ENCODE assay signal across 8 cellular contexts in genomic region chr4:4541040-4541631, GRCh38. TPM values are rescaled to one million over a fixed set of nuclear protein-coding genes. Genes with fewer than 3 reads are reported as not detected.
DNase-seq lines count a peak whose midpoint lies in the region; ATAC-seq, FAIRE-seq and TF ChIP-seq lines count a peak whose summit lies in the region.

No MANE protein-coding gene starts in this region.

- peak overlapping the region; percentile 72 to 79 for H3K4me2 ChIP-seq in H1 (ENCODE audit: insufficient read depth in 1 of 2, low read depth in 2 of 2, low read length in 2 of 2)
- H3K4me2 ChIP-seq in mesenchymal stem cell (ENCODE audit: low read length, poor library complexity, severe bottlenecking), result peak overlapping the region; percentile 71

- H2BK12ac ChIP-seq in H1 (ENCODE audit: low read depth, low read length) (no peak overlapping the region), mesenchymal stem cell (ENCODE audit: low read length in 2 of 2) (no peak overlapping the region)

- no peak overlapping the region; the same call in 1 of the 2 replicates for H2AK5ac ChIP-seq in H1 (ENCODE audit: low read depth, low read length)
- H2AK5ac ChIP-seq in mesenchymal stem cell (ENCODE audit: low read length, severe bottlenecking), result no peak overlapping the region

- no peak for FAIRE-seq in H1 (lab: Jason Lieb, UNC)

- peaks cover 2 to 8% of the 10 kb centered on the region in 2 experiments for H4K20me1 ChIP-seq in H1 (replicated peaks in 1 of 2; ENCODE audit: control insufficient read depth in 1 of 2, insufficient read depth in 2 of 2, low read length in 2 of 2)

- H3K4me3 ChIP-seq in HL-60 (replicated peaks; ENCODE audit: insufficient read depth, low read length) (peak overlapping the region; percentile 92), H1 (ENCODE audit: extremely low read depth in 1 of 4, insufficient read depth in 2 of 4, low read depth in 3 of 4, low read length in 4 of 4) (peak overlapping the region; percentile 88 to 95 (median 90)), mesenchymal stem cell (ENCODE audit: insufficient read depth in 1 of 2, low read depth in 1 of 2, low read length in 2 of 2) (peak overlapping the region; percentile 82 to 94), thyroid gland (replicated peaks in 1 of 3) (peak overlapping the region; percentile 43 to 95 (median 75))

- H3K4ac ChIP-seq in H1 (replicated peaks; ENCODE audit: insufficient read length, low read depth, low read length) (no peak overlapping the region), mesenchymal stem cell (ENCODE audit: low read depth in 1 of 2, low read length in 2 of 2) (peak overlapping the region; percentile 50 to 94)

- no peak overlapping the region for H3K56ac ChIP-seq in H1 (replicated peaks; ENCODE audit: insufficient read length, low read depth, low read length)

- TF ChIP-seq POLR2A in H1 (IDR thresholded peaks at IDR 0.05; ENCODE audit: control extremely low read depth in 1 of 2, low read depth in 2 of 2, low read length in 2 of 2), result no peak
- TF ChIP-seq POLR2A in thyroid gland (IDR thresholded peaks at IDR 0.05), result no peak

- peak overlapping the region; percentile 90 for H3K27ac ChIP-seq in HL-60 (replicated peaks)
- peak overlapping the region; percentile 78 for H3K27ac ChIP-seq in H1 (ENCODE audit: low read depth, low read length)
- H3K27ac ChIP-seq in mesenchymal stem cell (ENCODE audit: low read length, poor library complexity, severe bottlenecking), result peak overlapping the region; percentile 9
- peak overlapping the region; percentile 22 to 80 (median 69) for H3K27ac ChIP-seq in thyroid gland

- intact Hi-C loops in thyroid gland (cut with DNase I), result no loop called here

- peaks cover 4 to 44% of the 10 kb centered on the region in 2 experiments; a peak in 3 of 4 replicates for H3K79me2 ChIP-seq in H1 (ENCODE audit: control insufficient read depth in 1 of 2, insufficient read depth in 2 of 2, low read length in 2 of 2)

- H4K8ac ChIP-seq in H1 (ENCODE audit: extremely low read depth, insufficient read depth, low read length) (peak overlapping the region; percentile 95), mesenchymal stem cell (ENCODE audit: low read length) (peak overlapping the region; percentile 95)

- H3K36me3 ChIP-seq in H1 (ENCODE audit: control insufficient read depth in 2 of 4, insufficient read depth in 4 of 4, low read length in 3 of 4), result peaks cover 0 to 7% (median 2%) of the 10 kb centered on the region in 4 experiments; a peak in 3 of 8 replicates
- peaks cover 0 to 13% of the 10 kb centered on the region in 2 experiments for H3K36me3 ChIP-seq in mesenchymal stem cell (ENCODE audit: control insufficient read depth in 1 of 2, insufficient read depth in 2 of 2, low read depth in 1 of 2, low read length in 2 of 2)
- H3K36me3 ChIP-seq in thyroid gland, result no peaks in the 10 kb centered on the region

- POLR2A ChIA-PET in H1 (lab: Charles Lee; ENCODE audit: partially characterized antibody), result interaction anchor here (0.6 to 3.5 kb wide), 6 partner anchors 10 to 94 kb away, joined by 3 to 17 read pairs (median 5); no protein-coding TSS in a partner anchor

- H2BK120ac ChIP-seq in H1 (replicated peaks; ENCODE audit: low read depth, low read length) (no peak overlapping the region), mesenchymal stem cell (ENCODE audit: low read depth, low read length) (no peak overlapping the region)

- TF ChIP-seq CTCF in HL-60 (IDR thresholded peaks at IDR 0.05; ENCODE audit: insufficient read depth, low read length) (no peak), H1 (IDR thresholded peaks at IDR 0.05; ENCODE audit: control extremely low read depth in 1 of 3, insufficient read depth in 1 of 3, low read depth in 1 of 3, low read length in 3 of 3) (no peak), thyroid gland (IDR thresholded peaks at IDR 0.05) (no peak)

- CTCF ChIA-PET in H1 (lab: Charles Lee; ENCODE audit: partially characterized antibody), result interaction anchor here (1.4 to 3.7 kb wide), 8 partner anchors 14 to 137 kb away, joined by 3 to 15 read pairs (median 8); no protein-coding TSS in a partner anchor

- H3K4me1 ChIP-seq in H1 (replicated peaks in 1 of 4; ENCODE audit: control insufficient read depth in 3 of 4, insufficient read depth in 4 of 4, low read length in 3 of 4) (0 out of 7 replicates have a peak, but pooled peaks cover 0 to 3% (median 0%) of the 10 kb centered on the region in 4 experiments), mesenchymal stem cell (ENCODE audit: control insufficient read depth, insufficient read depth, low read depth, low read length) (peaks cover 4% of the 10 kb centered on the region), thyroid gland (peaks cover 8 to 23% of the 10 kb centered on the region in 2 donors)

- 21% methylated on average over 10 of the region's 10 CpGs; no CpG with 5 or more reads in 1 of the 2 experiments for WGBS in H1 (ENCODE audit: extremely low coverage in 1 of 2, insufficient coverage in 1 of 2, insufficient read length in 1 of 2, insufficient replicate concordance in 2 of 2, low coverage in 1 of 2, low lambda C conversion rate in 2 of 2, missing lambda C conversion rate in 1 of 2), 2 experiments
- 16% methylated on average over 10 of the region's 10 CpGs for WGBS in mesenchymal stem cell
- WGBS in thyroid gland, 2 donors, result 4 to 7% methylated on average over 10 of the region's 10 CpGs

- H2BK5ac ChIP-seq in H1 (ENCODE audit: low read depth, low read length) (no peak overlapping the region), mesenchymal stem cell (ENCODE audit: low read depth, low read length, poor library complexity, severe bottlenecking) (no peak overlapping the region)

- H3K79me1 ChIP-seq in H1 (ENCODE audit: low read depth, low read length) (peaks cover 6% of the 10 kb centered on the region), mesenchymal stem cell (replicated peaks; ENCODE audit: low read length, poor library complexity, severe bottlenecking) (peaks cover 20% of the 10 kb centered on the region)

- H3K27me3 ChIP-seq in HL-60 (ENCODE audit: insufficient read depth, poor library complexity, severe bottlenecking) (no peaks in the 10 kb centered on the region), H1 (replicated peaks in 1 of 4; ENCODE audit: control insufficient read depth in 3 of 4, extremely low read depth in 1 of 4, insufficient read depth in 3 of 4, low read length in 3 of 4) (no peaks in the 10 kb centered on the region), mesenchymal stem cell (ENCODE audit: control insufficient read depth in 1 of 2, insufficient read depth in 1 of 2, low read length in 2 of 2) (no peaks in the 10 kb centered on the region), thyroid gland (no peaks in the 10 kb centered on the region)

- H3K23me2 ChIP-seq in H1 (ENCODE audit: low read depth, low read length), result peaks cover 9% of the 10 kb centered on the region

- no peak overlapping the region for H3K18ac ChIP-seq in H1 (ENCODE audit: extremely low read depth, low read length)
- peak overlapping the region in 1 of 2 experiments; percentile 90 for H3K18ac ChIP-seq in mesenchymal stem cell (ENCODE audit: low read depth in 1 of 2, low read length in 2 of 2)

- H3K9me3 ChIP-seq in H1 (ENCODE audit: insufficient read depth in 2 of 2, low read depth in 1 of 2, low read length in 1 of 2), result no peaks in the 10 kb centered on the region
- H3K9me3 ChIP-seq in mesenchymal stem cell (ENCODE audit: control insufficient read depth, low read length), result no peaks in the 10 kb centered on the region
- no peaks in the 10 kb centered on the region for H3K9me3 ChIP-seq in thyroid gland

- peak overlapping the region; percentile 42 for H2AFZ ChIP-seq in H1 (ENCODE audit: low read length)
- H2AFZ ChIP-seq in mesenchymal stem cell (ENCODE audit: low read depth, low read length), result no peak overlapping the region

- H3K14ac ChIP-seq in H1 (ENCODE audit: insufficient read length), result no peak overlapping the region
- H3K14ac ChIP-seq in mesenchymal stem cell (ENCODE audit: low read length in 2 of 2), result no peak overlapping the region

- no peak overlapping the region for H2BK15ac ChIP-seq in H1 (ENCODE audit: low read length)
- H2BK15ac ChIP-seq in mesenchymal stem cell (ENCODE audit: low read depth, poor library complexity, severe bottlenecking), result no peak overlapping the region

- peak overlapping the region; percentile 69 to 91 (median 84) for H3K9ac ChIP-seq in H1 (replicated peaks in 1 of 4; ENCODE audit: extremely low read depth in 1 of 4, low read depth in 3 of 4, low read length in 3 of 4)
- H3K9ac ChIP-seq in mesenchymal stem cell (ENCODE audit: low read length), result peak overlapping the region; percentile 99

- TF ChIP-seq RAD21 in H1 (IDR thresholded peaks at IDR 0.05 in 1 of 2, conservative IDR thresholded peaks at IDR 0.05 in 1 of 2; ENCODE audit: low read depth in 2 of 2, low read length in 2 of 2), result no peak

- TF ChIP-seq EP300 in H1 (IDR thresholded peaks at IDR 0.05; ENCODE audit: borderline replicate concordance in 1 of 2, low read depth in 2 of 2, low read length in 2 of 2), result no peak

- ATAC-seq in GM19035 (IDR thresholded peaks at IDR 0.05; ENCODE audit: unreplicated experiment), result peak; percentile 31

- no peak overlapping the region for H4K91ac ChIP-seq in H1 (replicated peaks; ENCODE audit: insufficient read length, low read length)
- no peak overlapping the region for H4K91ac ChIP-seq in mesenchymal stem cell (ENCODE audit: low read length)

- H3K23ac ChIP-seq in H1 (ENCODE audit: insufficient read length) (no peak overlapping the region), mesenchymal stem cell (ENCODE audit: low read length in 2 of 2) (no peak overlapping the region)

- DNase-seq in AG08396 (ENCODE audit: low spot score) (peak; percentile 65), HL-60 (ENCODE audit: low read depth in 1 of 2, low spot score in 1 of 2) (peak; percentile 53 to 94), T-helper 9 cell (peak; percentile 5), H1 (ENCODE audit: low read depth in 1 of 2, low spot score in 2 of 2) (no peak), mesenchymal stem cell (peak; percentile 86), thyroid gland (peak; percentile 12 to 24), inferior parietal cortex (ENCODE audit: extremely low spot score) (no peak)

- H2BK20ac ChIP-seq in H1 (ENCODE audit: low read length), result no peak overlapping the region

- no peak overlapping the region for H4K5ac ChIP-seq in H1 (ENCODE audit: insufficient read length, low read depth, low read length)

TF ChIP-seq in H1, 55 proteins besides CTCF, POLR2A, EP300 and RAD21 (continues in another document):
- no peak for TF ChIP-seq RNF2 (IDR thresholded peaks at IDR 0.05; ENCODE audit: borderline replicate concordance, low read depth, low read length, missing control alignments, poor library complexity, severe bottlenecking)

RNA-seq across cellular contexts. Expression of gene STX18, which starts 0.7 kb away (rescaled TPM):
- 18.3 and 20.0 TPM in 2 replicates for total RNA-seq in H1 (2021; fragmentation: NEBNext Ultra II Directional; extraction: Animal tissue kit (Norgen Biotek cat#: 25700))
- 9.8 and 14.6 TPM in 2 replicates for polyA plus RNA-seq in H1 (2011; rRNA removed)
- 15.2 TPM for polyA plus RNA-seq in H1 (2011; cell fraction: cytosol; rRNA removed)
- polyA plus RNA-seq in H1 (2011; cell fraction: nucleus; rRNA removed), result 13.5 TPM
- 15.6 to 17.3 TPM (median 16.7 TPM) in 4 replicates for polyA plus RNA-seq in H1 (2012, experiment 1 of 2)
- 4.7 TPM for polyA plus RNA-seq in H1 (2012, experiment 2 of 2)
- polyA plus RNA-seq in H1 (2013, experiment 1 of 2), result 14.5 TPM
- 13.5 TPM for polyA plus RNA-seq in H1 (2013, experiment 2 of 2)
- 13.0 and 13.2 TPM in 2 replicates for polyA minus RNA-seq in H1 (2011; rRNA and poly(A)+ RNA removed)
- 9.8 TPM for polyA minus RNA-seq in H1 (2011; cell fraction: cytosol; rRNA and poly(A)+ RNA removed)
- polyA minus RNA-seq in H1 (2011; cell fraction: nucleus; rRNA and poly(A)+ RNA removed), result 13.9 TPM
- polyA plus RNA-seq in mesenchymal stem cell (2013, experiment 1 of 2), result 28.2 TPM
- 27.9 TPM for polyA plus RNA-seq in mesenchymal stem cell (2013, experiment 2 of 2)
- 10 to 100 TPM; 23.8 to 42.1 (median 27.2) TPM for total RNA-seq in thyroid gland

Comparison
In these comparisons a context has a peak if more than half of its experiments do, and no peak if none do; other contexts are left out.
1. DNase-seq: peak in AG08396 (single experiment), HL-60 (2 of 2), T-helper 9 cell (single experiment), mesenchymal stem cell (single experiment) and thyroid gland (2 of 2); none in H1 (0 of 2) and inferior parietal cortex (single experiment).
2. H3K27ac ChIP-seq: peak in every context shown above with its lines; median percentile 90 in HL-60; 78 in H1; 69 in thyroid gland; 9 in mesenchymal stem cell.
3. Peak in every context shown above with its lines, with median percentiles within 50 percentile points of each other: H3K4me3 ChIP-seq.